In genomic region chr20:18063676-18064075, GRCh38 we compare ENCODE assay signal across 38 cellular contexts. TPM values are rescaled to one million over a fixed set of nuclear protein-coding genes. Genes with fewer than 3 reads are reported as not detected.
"Had no signal": no experiment of that assay in that cellular context is flagged by ENCODE, and none has a peak within 500 bp of the region (broad histone marks: within the 10 kb centered on the region; RNA-seq: fewer than 3 reads in every experiment).

No MANE protein-coding gene starts in this region.

- H3K4me3 ChIP-seq: MG63 had no signal

- H3K9me3 ChIP-seq: MG63 had no signal

- H3K36me3 ChIP-seq: MG63 had no signal

- DNase-seq: Karpas-422, Kasumi-1, MG63, MM.1S, MV-4-11, NCI-H1048, NCI-H1092, NCI-H1092 treated with DMSO at 0.1 percent for 48 hours, NCI-H1105, NCI-H1105 treated with DMSO at 0.1 percent for 48 hours, NCI-H1417, NCI-H1417 treated with DMSO at 0.1 percent for 48 hours, NCI-H1436, NCI-H1436 treated with DMSO at 0.1 percent for 48 hours, NCI-H146, NCI-H1694, NCI-H1694 treated with DMSO at 0.1 percent for 48 hours, NCI-H187, NCI-H187 treated with DMSO at 0.1 percent for 48 hours, NCI-H1930, NCI-H2029, NCI-H2029 treated with DMSO at 0.1 percent for 48 hours, NCI-H2081, NCI-H2081 treated with DMSO at 0.1 percent for 48 hours, NCI-H2107, NCI-H2171, NCI-H2171 treated with DMSO at 0.1 percent for 48 hours, NCI-H2227 treated with DMSO at 0.1 percent for 48 hours, NCI-H226, NCI-H345, NCI-H446, NCI-H446 treated with DMSO at 0.1 percent for 48 hours, NCI-H510A, NCI-H510A treated with DMSO at 0.1 percent for 48 hours, NCI-H524, NCI-H524 treated with DMSO at 0.1 percent for 48 hours had no signal

RNA-seq across cellular contexts. Expression of gene OVOL2, which starts 6.0 kb away (rescaled TPM):
- total RNA-seq: LHCN-M2, NCI-H460 had no signal
